In genomic region chr10:28677889-28678686, GRCh38 we compare ENCODE assay signal across 7 cellular contexts. TPM values are rescaled to one million over a fixed set of nuclear protein-coding genes. Genes with fewer than 3 reads are reported as not detected.
DNase-seq lines count a peak whose midpoint lies in the region; ATAC-seq, FAIRE-seq and TF ChIP-seq lines count a peak whose summit lies in the region.

No MANE protein-coding gene starts in this region.

- no peak for FAIRE-seq in GM12892 (lab: Jason Lieb, UNC)

- intact Hi-C loops in heart left ventricle (cut with DNase I) (loop anchor here in 9 of 10 donors (1.0 to 10.0 kb wide), 14 partner anchors 127 to 629 kb away; no protein-coding TSS in a partner anchor), posterior vena cava (cut with DNase I) (loop anchor here (5.0 to 10.0 kb wide), 2 partner anchors 314 to 457 kb away; no protein-coding TSS in a partner anchor)

- H3K4me1 Mint-ChIP-seq in activated naive CD4-positive, alpha-beta T cell treated with anti-CD3 and anti-CD28 coated beads, Interleukin-2, amount 50 U/mL, for 24 hours: peaks cover 27% of the 10 kb centered on the region

- peak overlapping the region; percentile 66 to 97 (median 84) for H3K4me3 ChIP-seq in heart left ventricle

- no peaks in the 10 kb centered on the region for H3K9me3 Mint-ChIP-seq in activated naive CD4-positive, alpha-beta T cell treated with anti-CD3 and anti-CD28 coated beads, Interleukin-2, amount 50 U/mL, for 24 hours

- H3K36me3 ChIP-seq in heart left ventricle: peaks cover 0 to 17% (median 0%) of the 10 kb centered on the region in 9 donors

- no peak overlapping the region for H3K27ac Mint-ChIP-seq in activated naive CD4-positive, alpha-beta T cell treated with anti-CD3 and anti-CD28 coated beads, Interleukin-2, amount 50 U/mL, for 24 hours

- no peaks in the 10 kb centered on the region for H3K9me3 ChIP-seq in heart left ventricle

- peak overlapping the region; percentile 61 to 90 (median 83) for H3K27ac ChIP-seq in heart left ventricle

- WGBS in heart left ventricle, 4 donors: 2 to 5% (median 3%) methylated on average over 24 to 53 of the region's 53 CpGs

- peaks cover 53% of the 10 kb centered on the region for H3K27me3 Mint-ChIP-seq in activated naive CD4-positive, alpha-beta T cell treated with anti-CD3 and anti-CD28 coated beads, Interleukin-2, amount 50 U/mL, for 24 hours

- TF ChIP-seq POLR2A in heart left ventricle (IDR thresholded peaks at IDR 0.05) (no peak), GM12892 (IDR thresholded peaks at IDR 0.05; ENCODE audit: low read depth, low read length) (no peak)

- H3K4me3 Mint-ChIP-seq in activated naive CD4-positive, alpha-beta T cell treated with anti-CD3 and anti-CD28 coated beads, Interleukin-2, amount 50 U/mL, for 24 hours: peak overlapping the region; percentile 78

- peaks cover 0 to 44% (median 20%) of the 10 kb centered on the region in 12 donors for H3K4me1 ChIP-seq in heart left ventricle

- ATAC-seq in GM19463 (IDR thresholded peaks at IDR 0.05; ENCODE audit: unreplicated experiment) (peak; percentile 5), heart left ventricle (peak in 3 of 4 donors; percentile 6 to 25 (median 10))

- H3K27me3 ChIP-seq in heart left ventricle: peaks cover 0 to 79% (median 5%) of the 10 kb centered on the region in 9 donors

- no peak for TF ChIP-seq CTCF in heart left ventricle (IDR thresholded peaks at IDR 0.05)

- DNase-seq in NCI-H69 (lab: John Stamatoyannopoulos, UW): peak; percentile 68
- peak in 4 of 5 donors; percentile 31 to 70 (median 44) for DNase-seq in heart left ventricle
- DNase-seq in posterior vena cava (ENCODE audit: low spot score): peak; percentile 84
- DNase-seq in GM12892 (ENCODE audit: insufficient read length): no peak
- DNase-seq in LoVo (ENCODE audit: low spot score): no peak

- H3K36me3 Mint-ChIP-seq in activated naive CD4-positive, alpha-beta T cell treated with anti-CD3 and anti-CD28 coated beads, Interleukin-2, amount 50 U/mL, for 24 hours: no peaks in the 10 kb centered on the region

RNA-seq across cellular contexts. Expression of gene BAMBI, which starts 0.8 kb away (rescaled TPM):
- 10 to 100 TPM; 10.8 to 44.7 (median 24.8) TPM for total RNA-seq in heart left ventricle
- 10 to 100 TPM in 1 of 2 donors, 1 to 10 TPM in 1; 5.3 to 53.3 TPM for polyA plus RNA-seq in heart left ventricle
- total RNA-seq in posterior vena cava: 10 to 100 TPM; 11.1 to 12.9 TPM
- not detected for polyA plus RNA-seq in GM12892 (2012; ENCODE audit: missing spikeins)

Comparison
In these comparisons a context has a peak if more than half of its experiments do, and no peak if none do; other contexts are left out.
1. DNase-seq: peak in NCI-H69 (single experiment), heart left ventricle (4 of 5) and posterior vena cava (single experiment); none in GM12892 (single experiment) and LoVo (single experiment).